Comparison of ENCODE assay signal across 1 cellular context in the genomic region with DNA sequence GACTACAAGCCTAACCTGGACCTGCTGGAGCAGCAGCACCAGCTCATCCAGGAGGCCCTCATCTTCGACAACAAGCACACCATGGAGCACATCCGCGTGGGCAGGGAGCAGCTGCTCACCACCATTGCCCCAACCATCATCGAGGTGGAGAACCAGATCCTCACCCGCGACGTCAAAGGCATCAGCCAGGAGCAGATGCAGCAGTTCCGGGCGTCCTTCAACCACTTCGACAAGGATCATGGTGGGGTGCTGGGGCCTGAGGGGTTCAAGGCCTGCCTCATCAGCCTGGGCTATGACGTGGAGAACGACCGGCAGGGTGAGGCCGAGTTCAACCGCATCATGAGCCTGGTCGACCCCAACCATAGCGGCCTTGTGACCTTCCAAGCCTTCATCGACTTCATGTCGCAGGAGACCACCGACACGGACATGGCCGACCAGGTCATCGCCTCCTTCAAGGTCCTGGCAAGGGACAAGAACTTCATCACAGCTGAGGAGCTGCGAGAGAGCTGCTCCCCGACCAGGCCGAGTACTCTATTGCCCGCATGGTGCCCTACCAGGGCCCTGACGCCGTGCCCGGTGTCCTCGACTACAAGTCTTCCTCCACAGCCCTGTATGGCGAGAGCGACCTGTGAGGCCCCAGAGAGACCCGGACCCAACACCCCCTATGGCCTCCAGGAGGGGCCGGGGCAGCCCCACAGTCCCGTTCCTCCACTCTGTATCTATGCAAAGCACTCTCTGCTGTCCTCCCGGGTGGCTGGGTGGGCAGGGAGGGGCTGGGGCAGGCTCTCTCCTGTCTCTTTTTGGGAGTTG.
TF ChIP-seq lines count a peak whose summit lies in the region.

No MANE protein-coding gene starts in this region.

TF ChIP-seq in HepG2, 621 proteins besides CTCF, POLR2A, EP300 and RAD21:
- TF ChIP-seq ZNF768 (CRISPR knock-in tag; IDR thresholded peaks at IDR 0.05) (no peak), SKI (IDR thresholded peaks at IDR 0.05; ENCODE audit: partially characterized antibody) (no peak)
